ENCODE assay signal across 27 cellular contexts in genomic region chr1:29833596-29833995, GRCh38.
DNase-seq lines count a peak whose midpoint lies in the region; TF ChIP-seq lines count a peak whose summit lies in the region.
"Had no signal": no experiment of that assay in that cellular context is flagged by ENCODE, and none has a peak within 500 bp of the region (broad histone marks: within the 10 kb centered on the region; RNA-seq: fewer than 3 reads in every experiment).

No MANE protein-coding gene starts in this region.

- H3K9me3 ChIP-seq in HEK293 (ENCODE audit: control insufficient read depth, insufficient read depth, low read depth, low read length) (no peaks in the 10 kb centered on the region), transverse colon (no peaks in the 10 kb centered on the region), endodermal cell (ENCODE audit: control insufficient read depth, low read length) (no peaks in the 10 kb centered on the region), prostate gland (no peaks in the 10 kb centered on the region)
- H3K9me3 ChIP-seq: A549, gastrocnemius medialis, pancreas, suprapubic skin had no signal

- H3K4me1 Mint-ChIP-seq in activated CD4-positive, alpha-beta memory T cell treated with anti-CD3 and anti-CD28 coated beads, Interleukin-2, amount 10 ng/mL, durations not matched to agents 7 days and 5 days: no peaks in the 10 kb centered on the region
- H3K4me1 Mint-ChIP-seq in activated CD4-positive, alpha-beta memory T cell treated with anti-CD3 and anti-CD28 coated beads for 36 hours (ENCODE audit: low read depth): no peaks in the 10 kb centered on the region
- peaks cover 5% of the 10 kb centered on the region for H3K4me1 Mint-ChIP-seq in endodermal cell
- H3K4me1 Mint-ChIP-seq: nephron had no signal

- WGBS in transverse colon (ENCODE audit: low coverage in 1 of 2), 2 donors: 55% methylated on average over 6 of the region's 6 CpGs; no CpG with 5 or more reads in 1 of the 2 donors
- 92 to 94% methylated on average over 6 of the region's 6 CpGs for WGBS in endodermal cell (ENCODE audit: insufficient coverage in 1 of 2, insufficient read length in 1 of 2), 2 experiments
- WGBS in prostate gland: 77% methylated on average over 6 of the region's 6 CpGs

- peaks cover 9% of the 10 kb centered on the region for H3K27me3 ChIP-seq in transverse colon
- no peaks in the 10 kb centered on the region for H3K27me3 ChIP-seq in endodermal cell (ENCODE audit: control insufficient read depth, insufficient read depth, low read length, poor library complexity, severe bottlenecking)
- no peaks in the 10 kb centered on the region for H3K27me3 ChIP-seq in prostate gland (replicated peaks; ENCODE audit: insufficient read depth)

- TF ChIP-seq POLR2A in transverse colon (IDR thresholded peaks at IDR 0.05): no peak
- TF ChIP-seq POLR2A in prostate gland (IDR thresholded peaks at IDR 0.05): no peak

- POLR2A ChIA-PET in activated CD4-positive, alpha-beta memory T cell treated with anti-CD3 and anti-CD28 coated beads, Interleukin-2, amount 10 ng/mL, durations not matched to agents 7 days and 5 days (lab: Charles Lee): no interaction called here
- POLR2A ChIA-PET in activated CD4-positive, alpha-beta memory T cell treated with anti-CD3 and anti-CD28 coated beads for 36 hours (lab: Charles Lee): no interaction called here
- POLR2A ChIA-PET in HEK293 (lab: Yijun Ruan, JAX): no interaction called here

- no peaks in the 10 kb centered on the region for H3K36me3 ChIP-seq in HEK293 (ENCODE audit: control insufficient read depth in 2 of 2, insufficient read depth in 1 of 2, low read length in 2 of 2)
- no peaks in the 10 kb centered on the region for H3K36me3 ChIP-seq in transverse colon
- no peaks in the 10 kb centered on the region for H3K36me3 ChIP-seq in endodermal cell (ENCODE audit: control insufficient read depth, insufficient read depth, low read length)
- no peaks in the 10 kb centered on the region for H3K36me3 ChIP-seq in prostate gland
- H3K36me3 ChIP-seq: gastrocnemius medialis, pancreas, suprapubic skin had no signal

- H3K9me3 Mint-ChIP-seq in activated CD4-positive, alpha-beta memory T cell treated with anti-CD3 and anti-CD28 coated beads, Interleukin-2, amount 10 ng/mL, durations not matched to agents 7 days and 5 days: no peaks in the 10 kb centered on the region
- H3K9me3 Mint-ChIP-seq in activated CD4-positive, alpha-beta memory T cell treated with anti-CD3 and anti-CD28 coated beads for 36 hours: no peaks in the 10 kb centered on the region
- H3K9me3 Mint-ChIP-seq in endodermal cell: no peaks in the 10 kb centered on the region
- H3K9me3 Mint-ChIP-seq: activated T-helper 2 cell treated with anti-CD3 and anti-CD28 coated beads, Interferon-gamma antibody, Interleukin-2, Interleukin-4, amounts not matched to agents 10 μg/mL and 5 μg/mL and 100 μg/mL, durations not matched to agents 14 hours and 24 hours and 36 hours; brain; nephron had no signal

- H3K36me3 Mint-ChIP-seq in activated CD4-positive, alpha-beta memory T cell treated with anti-CD3 and anti-CD28 coated beads, Interleukin-2, amount 10 ng/mL, durations not matched to agents 7 days and 5 days (ENCODE audit: low read depth): no peaks in the 10 kb centered on the region
- no peaks in the 10 kb centered on the region for H3K36me3 Mint-ChIP-seq in activated CD4-positive, alpha-beta memory T cell treated with anti-CD3 and anti-CD28 coated beads for 36 hours
- H3K36me3 Mint-ChIP-seq in endodermal cell (ENCODE audit: low read depth): no peaks in the 10 kb centered on the region
- H3K36me3 Mint-ChIP-seq: brain had no signal

- TF ChIP-seq CTCF in HEK293 (tag by site-specific recombination; IDR thresholded peaks at IDR 0.05) (no peak), coronary artery (IDR thresholded peaks at IDR 0.05) (no peak), transverse colon (IDR thresholded peaks at IDR 0.05) (no peak), endodermal cell (conservative IDR thresholded peaks at IDR 0.05) (no peak), foreskin fibroblast (IDR thresholded peaks at IDR 0.05; ENCODE audit: low read depth, low read length) (no peak), prostate gland (IDR thresholded peaks at IDR 0.05) (no peak)

- H3K27ac ChIP-seq in HEK293 (ENCODE audit: extremely low read depth, low read depth, low read length) (no peak overlapping the region), coronary artery (no peak overlapping the region), transverse colon (no peak overlapping the region), endodermal cell (ENCODE audit: low read depth, low read length) (no peak overlapping the region), prostate gland (no peak overlapping the region)
- H3K27ac ChIP-seq: A549, gastrocnemius medialis, pancreas, suprapubic skin had no signal

- no peaks in the 10 kb centered on the region for H3K27me3 Mint-ChIP-seq in activated CD4-positive, alpha-beta memory T cell treated with anti-CD3 and anti-CD28 coated beads, Interleukin-2, amount 10 ng/mL, durations not matched to agents 7 days and 5 days
- H3K27me3 Mint-ChIP-seq in activated CD4-positive, alpha-beta memory T cell treated with anti-CD3 and anti-CD28 coated beads for 36 hours: peaks cover 6% of the 10 kb centered on the region
- peaks cover 7% of the 10 kb centered on the region for H3K27me3 Mint-ChIP-seq in endodermal cell (ENCODE audit: insufficient read depth)

- TF ChIP-seq EP300 in transverse colon (IDR thresholded peaks at IDR 0.05; ENCODE audit: low read depth): no peak

- no peak overlapping the region for H3K4me3 Mint-ChIP-seq in activated CD4-positive, alpha-beta memory T cell treated with anti-CD3 and anti-CD28 coated beads, Interleukin-2, amount 10 ng/mL, durations not matched to agents 7 days and 5 days
- H3K4me3 Mint-ChIP-seq in activated CD4-positive, alpha-beta memory T cell treated with anti-CD3 and anti-CD28 coated beads for 36 hours: no peak overlapping the region
- H3K4me3 Mint-ChIP-seq in endodermal cell: no peak overlapping the region
- H3K4me3 Mint-ChIP-seq: brain, nephron had no signal

- H3K27ac Mint-ChIP-seq in activated CD4-positive, alpha-beta memory T cell treated with anti-CD3 and anti-CD28 coated beads, Interleukin-2, amount 10 ng/mL, durations not matched to agents 7 days and 5 days: no peak overlapping the region
- H3K27ac Mint-ChIP-seq in activated CD4-positive, alpha-beta memory T cell treated with anti-CD3 and anti-CD28 coated beads for 36 hours: no peak overlapping the region
- H3K27ac Mint-ChIP-seq in endodermal cell: no peak overlapping the region
- H3K27ac Mint-ChIP-seq: activated T-helper 2 cell treated with anti-CD3 and anti-CD28 coated beads, Interferon-gamma antibody, Interleukin-2, Interleukin-4, amounts not matched to agents 10 μg/mL and 5 μg/mL and 100 μg/mL, durations not matched to agents 14 hours and 24 hours and 36 hours; nephron had no signal

- CTCF ChIA-PET in activated CD4-positive, alpha-beta memory T cell treated with anti-CD3 and anti-CD28 coated beads, Interleukin-2, amount 10 ng/mL, durations not matched to agents 7 days and 5 days (lab: Charles Lee): no interaction called here
- CTCF ChIA-PET in activated CD4-positive, alpha-beta memory T cell treated with anti-CD3 and anti-CD28 coated beads for 36 hours (lab: Charles Lee): no interaction called here
- CTCF ChIA-PET in HEK293 (lab: Yijun Ruan, JAX): no interaction called here

- H3K9ac ChIP-seq in endodermal cell (ENCODE audit: extremely low read depth, low read length, poor library complexity, severe bottlenecking): no peak overlapping the region

- DNase-seq in activated CD4-positive, alpha-beta memory T cell treated with anti-CD3 and anti-CD28 coated beads, Interleukin-2, amount 10 ng/mL, durations not matched to agents 7 days and 5 days: peak; percentile 5
- DNase-seq in activated CD4-positive, alpha-beta memory T cell treated with anti-CD3 and anti-CD28 coated beads for 36 hours: no peak
- DNase-seq in coronary artery (ENCODE audit: low spot score): peak; percentile 17
- peak; percentile 20 for DNase-seq in transverse colon
- DNase-seq in endodermal cell: no peak
- no peak for DNase-seq in foreskin fibroblast
- DNase-seq in prostate gland (ENCODE audit: low spot score): no peak
- DNase-seq: activated CD4-positive, alpha-beta T cell treated with anti-CD3 and anti-CD28 coated beads, Interleukin-2, amount 50 U/mL, for 4 hours; activated naive CD4-positive, alpha-beta T cell treated with anti-CD3 and anti-CD28 coated beads, Interleukin-2, amount 50 U/mL, for 16 hours; cerebellar nuclear complex; DMS79; gastrocnemius medialis; HCEC 1CT; Karpas-422; NCI-H526 treated with DMSO at 0.1 percent for 48 hours; pancreas; SHP77 treated with DMSO at 0.1 percent for 48 hours; small intestine; stimulated activated naive CD4-positive, alpha-beta T cell; T-helper 2 cell had no signal

- H3K4me3 ChIP-seq in HEK293 (ENCODE audit: low read depth, low read length) (no peak overlapping the region), coronary artery (no peak overlapping the region), transverse colon (no peak overlapping the region), endodermal cell (ENCODE audit: low read length) (no peak overlapping the region), foreskin fibroblast (ENCODE audit: low read depth in 1 of 2, low read length in 2 of 2) (no peak overlapping the region), prostate gland (no peak overlapping the region)
- H3K4me3 ChIP-seq: A549, gastrocnemius medialis, lung, pancreas, suprapubic skin had no signal

- in situ Hi-C loops in transverse colon (cut with MboI; ENCODE audit: low pct_ligation_motif_present in 1 of 4, low pct_unique_long_range_greater_than_20kb in 1 of 4, low sequenced_read_pairs in 3 of 4): no loop called here

- intact Hi-C loops in activated CD4-positive, alpha-beta memory T cell treated with anti-CD3 and anti-CD28 coated beads for 36 hours (cut with micrococcal nuclease): no loop called here
- intact Hi-C loops in transverse colon (cut with DNase I; ENCODE audit: low total_unique reads): no loop called here
- intact Hi-C loops in prostate gland (cut with DNase I): no loop called here

- H3K4me1 ChIP-seq in HEK293 (ENCODE audit: control insufficient read depth, insufficient read depth, low read length) (no peaks in the 10 kb centered on the region), transverse colon (no peaks in the 10 kb centered on the region), endodermal cell (ENCODE audit: control insufficient read depth, insufficient read depth, low read length) (no peaks in the 10 kb centered on the region), prostate gland (replicated peaks) (no peaks in the 10 kb centered on the region)
- H3K4me1 ChIP-seq: A549, gastrocnemius medialis, pancreas, suprapubic skin had no signal

TF ChIP-seq in HEK293, 187 proteins besides CTCF, POLR2A, EP300 and RAD21 (continues in another document):
- peak; percentile 40; the same call in 1 of the 2 replicates for TF ChIP-seq ZEB2 (tag by site-specific recombination; IDR thresholded peaks at IDR 0.05)
- peak; percentile 34 for TF ChIP-seq ZIC2 (tag by site-specific recombination; IDR thresholded peaks at IDR 0.05)

Comparison
In these comparisons a context has a peak if more than half of its experiments do, and no peak if none do; other contexts are left out.
1. DNase-seq: peak in activated CD4-positive, alpha-beta memory T cell treated with anti-CD3 and anti-CD28 coated beads, Interleukin-2, amount 10 ng/mL, durations not matched to agents 7 days and 5 days (single experiment), coronary artery (single experiment) and transverse colon (single experiment); none in activated CD4-positive, alpha-beta memory T cell treated with anti-CD3 and anti-CD28 coated beads for 36 hours (single experiment), endodermal cell (single experiment), foreskin fibroblast (0 of 2) and prostate gland (single experiment).